In the genomic region with DNA sequence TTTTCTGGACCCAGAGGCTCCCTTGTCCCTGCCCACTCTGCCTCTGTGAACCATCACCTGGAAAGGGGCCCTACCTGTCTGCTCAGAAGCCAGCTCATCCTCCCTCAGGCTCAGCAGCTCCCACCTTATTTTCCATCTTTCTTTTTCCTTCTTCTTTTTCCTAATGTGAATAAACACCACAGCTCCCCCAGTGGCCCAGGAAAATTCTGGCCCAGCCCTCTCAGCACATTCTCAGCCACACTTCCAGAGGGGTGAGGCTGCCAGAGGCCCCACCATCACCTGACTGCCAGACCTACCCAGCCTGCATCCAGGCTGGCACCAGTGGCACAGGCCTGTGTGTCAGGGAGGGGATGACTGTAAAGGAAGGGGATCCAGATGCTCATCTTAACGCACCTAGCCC, we compare ENCODE assay signal across 13 cellular contexts. TPM values are rescaled to one million over a fixed set of nuclear protein-coding genes. Genes with fewer than 3 reads are reported as not detected.
DNase-seq lines count a peak whose midpoint lies in the region; ATAC-seq and TF ChIP-seq lines count a peak whose summit lies in the region.
"Had no signal": no experiment of that assay in that cellular context is flagged by ENCODE, and none has a peak within 500 bp of the region (broad histone marks: within the 10 kb centered on the region; RNA-seq: fewer than 3 reads in every experiment).

No MANE protein-coding gene starts in this region.

- H3K36me3 Mint-ChIP-seq in Calu3 (ENCODE audit: insufficient read depth, unreplicated experiment) (no peaks in the 10 kb centered on the region), nephron progenitor cell (ENCODE audit: low read depth) (peaks cover 45% of the 10 kb centered on the region)
- H3K36me3 Mint-ChIP-seq in activated T-helper 1 cell treated with anti-CD3 and anti-CD28 coated beads, Interleukin-12 subunit alpha, Interleukin-12 subunit beta, Interleukin-2, Interleukin-4 antibody, amounts not matched to agents 30 ng/mL and 10 ng/mL and 1 ng/mL, durations not matched to agents 14 hours and 24 hours and 36 hours (ENCODE audit: low read depth), result no peaks in the 10 kb centered on the region
- H3K36me3 Mint-ChIP-seq: CD8-positive, alpha-beta T cell had no signal

- ATAC-seq in GM18909 (IDR thresholded peaks at IDR 0.05; ENCODE audit: poor library complexity, unreplicated experiment) (no peak), HG03039 (IDR thresholded peaks at IDR 0.05; ENCODE audit: unreplicated experiment) (no peak)
- ATAC-seq: CD8-positive, alpha-beta T cell had no signal

- H3K9me3 Mint-ChIP-seq in Calu3 (ENCODE audit: low read depth, unreplicated experiment) (no peaks in the 10 kb centered on the region), nephron progenitor cell (no peaks in the 10 kb centered on the region)
- no peaks in the 10 kb centered on the region for H3K9me3 Mint-ChIP-seq in activated T-helper 1 cell treated with anti-CD3 and anti-CD28 coated beads, Interleukin-12 subunit alpha, Interleukin-12 subunit beta, Interleukin-2, Interleukin-4 antibody, amounts not matched to agents 30 ng/mL and 10 ng/mL and 1 ng/mL, durations not matched to agents 14 hours and 24 hours and 36 hours
- H3K9me3 Mint-ChIP-seq: CD8-positive, alpha-beta T cell had no signal

- intact Hi-C loops in Calu3 (cut with micrococcal nuclease; ENCODE audit: unreplicated experiment), result no loop called here
- intact Hi-C loops in activated T-helper 1 cell treated with anti-CD3 and anti-CD28 coated beads, Interleukin-12 subunit alpha, Interleukin-12 subunit beta, Interleukin-2, Interleukin-4 antibody, amounts not matched to agents 30 ng/mL and 10 ng/mL and 1 ng/mL, durations not matched to agents 14 hours and 24 hours and 36 hours (cut with micrococcal nuclease), result no loop called here

- TF ChIP-seq CTCF in Calu3 (IDR thresholded peaks at IDR 0.05; ENCODE audit: unreplicated experiment), result no peak
- TF ChIP-seq CTCF in LNCAP (IDR thresholded peaks at IDR 0.05), result peak; percentile 30
- peak; percentile 52 for TF ChIP-seq CTCF in choroid plexus epithelial cell (conservative IDR thresholded peaks at IDR 0.05; ENCODE audit: low read depth, low read length)
- no peak for TF ChIP-seq CTCF in nephron progenitor cell (IDR thresholded peaks at IDR 0.05)

- H3K4me3 Mint-ChIP-seq in Calu3 (ENCODE audit: low read depth, unreplicated experiment) (no peak overlapping the region), nephron progenitor cell (no peak overlapping the region)
- H3K4me3 Mint-ChIP-seq in activated T-helper 1 cell treated with anti-CD3 and anti-CD28 coated beads, Interleukin-12 subunit alpha, Interleukin-12 subunit beta, Interleukin-2, Interleukin-4 antibody, amounts not matched to agents 30 ng/mL and 10 ng/mL and 1 ng/mL, durations not matched to agents 14 hours and 24 hours and 36 hours, result no peak overlapping the region
- H3K4me3 Mint-ChIP-seq: CD8-positive, alpha-beta T cell had no signal

- H3K4me1 Mint-ChIP-seq in Calu3 (ENCODE audit: low read depth, unreplicated experiment), result no peaks in the 10 kb centered on the region
- H3K4me1 Mint-ChIP-seq in nephron progenitor cell, result peaks cover 35% of the 10 kb centered on the region
- peaks cover 11% of the 10 kb centered on the region for H3K4me1 Mint-ChIP-seq in activated T-helper 1 cell treated with anti-CD3 and anti-CD28 coated beads, Interleukin-12 subunit alpha, Interleukin-12 subunit beta, Interleukin-2, Interleukin-4 antibody, amounts not matched to agents 30 ng/mL and 10 ng/mL and 1 ng/mL, durations not matched to agents 14 hours and 24 hours and 36 hours (ENCODE audit: low read depth)

- no TSS peak for BruUV-seq in Calu3 (replicated peaks; lab: Mats Ljungman, UMichigan)

- H3K27me3 Mint-ChIP-seq in Calu3 (ENCODE audit: unreplicated experiment), result no peaks in the 10 kb centered on the region
- peaks cover 9% of the 10 kb centered on the region for H3K27me3 Mint-ChIP-seq in nephron progenitor cell (ENCODE audit: low read depth, poor library complexity)
- H3K27me3 Mint-ChIP-seq in activated T-helper 1 cell treated with anti-CD3 and anti-CD28 coated beads, Interleukin-12 subunit alpha, Interleukin-12 subunit beta, Interleukin-2, Interleukin-4 antibody, amounts not matched to agents 30 ng/mL and 10 ng/mL and 1 ng/mL, durations not matched to agents 14 hours and 24 hours and 36 hours (ENCODE audit: insufficient read depth), result no peaks in the 10 kb centered on the region

- peak; percentile 9 for DNase-seq in Calu3
- DNase-seq in choroid plexus epithelial cell (ENCODE audit: low read depth), result peak; percentile 7
- DNase-seq in nephron progenitor cell, result no peak
- no peak for DNase-seq in NCI-H187 (lab: John Stamatoyannopoulos, UW)
- DNase-seq in activated T-helper 1 cell treated with anti-CD3 and anti-CD28 coated beads, Interleukin-12 subunit alpha, Interleukin-12 subunit beta, Interleukin-2, Interleukin-4 antibody, amounts not matched to agents 30 ng/mL and 10 ng/mL and 1 ng/mL, durations not matched to agents 14 hours and 24 hours and 36 hours (ENCODE audit: low spot score), result no peak
- DNase-seq: CD8-positive, alpha-beta T cell; effector CD8-positive, alpha-beta T cell had no signal

- CTCF ChIA-PET in Calu3 (lab: Charles Lee), result no interaction called here

- H3K4me3 ChIP-seq in choroid plexus epithelial cell (ENCODE audit: low read depth, low read length), result no peak overlapping the region

- no peak overlapping the region for H3K27ac Mint-ChIP-seq in Calu3 (ENCODE audit: unreplicated experiment)
- H3K27ac Mint-ChIP-seq in nephron progenitor cell, result peak overlapping the region; percentile 88
- no peak overlapping the region for H3K27ac Mint-ChIP-seq in activated T-helper 1 cell treated with anti-CD3 and anti-CD28 coated beads, Interleukin-12 subunit alpha, Interleukin-12 subunit beta, Interleukin-2, Interleukin-4 antibody, amounts not matched to agents 30 ng/mL and 10 ng/mL and 1 ng/mL, durations not matched to agents 14 hours and 24 hours and 36 hours
- H3K27ac Mint-ChIP-seq: CD8-positive, alpha-beta T cell had no signal

RNA-seq across cellular contexts. Expression of gene ZFHX2, which starts 23.0 kb away (rescaled TPM):
- total RNA-seq in Calu3 (2022), result 3.7 TPM in 2 replicates
- 2.2 and 2.7 TPM in 2 replicates for total RNA-seq in activated T-helper 1 cell treated with anti-CD3 and anti-CD28 coated beads, Interleukin-12 subunit alpha, Interleukin-12 subunit beta, Interleukin-2, Interleukin-4 antibody, amounts not matched to agents 30 ng/mL and 10 ng/mL and 1 ng/mL, durations not matched to agents 14 hours and 24 hours and 36 hours

RNA-seq across cellular contexts. Expression of gene THTPA, which starts 27.5 kb away (rescaled TPM):
- total RNA-seq in Calu3 (2022), result 15.4 and 18.3 TPM in 2 replicates
- total RNA-seq in activated T-helper 1 cell treated with anti-CD3 and anti-CD28 coated beads, Interleukin-12 subunit alpha, Interleukin-12 subunit beta, Interleukin-2, Interleukin-4 antibody, amounts not matched to agents 30 ng/mL and 10 ng/mL and 1 ng/mL, durations not matched to agents 14 hours and 24 hours and 36 hours, result 14.3 and 14.5 TPM in 2 replicates

RNA-seq across cellular contexts. Expression of gene AP1G2, which starts 39.0 kb away (rescaled TPM):
- total RNA-seq in Calu3 (2022), result 152 and 173 TPM in 2 replicates
- 137 and 145 TPM in 2 replicates for total RNA-seq in activated T-helper 1 cell treated with anti-CD3 and anti-CD28 coated beads, Interleukin-12 subunit alpha, Interleukin-12 subunit beta, Interleukin-2, Interleukin-4 antibody, amounts not matched to agents 30 ng/mL and 10 ng/mL and 1 ng/mL, durations not matched to agents 14 hours and 24 hours and 36 hours

RNA-seq across cellular contexts. Expression of gene JPH4, which starts 50.0 kb away (rescaled TPM):
- not detected in 2 replicates for total RNA-seq in Calu3 (2022)
- total RNA-seq in activated T-helper 1 cell treated with anti-CD3 and anti-CD28 coated beads, Interleukin-12 subunit alpha, Interleukin-12 subunit beta, Interleukin-2, Interleukin-4 antibody, amounts not matched to agents 30 ng/mL and 10 ng/mL and 1 ng/mL, durations not matched to agents 14 hours and 24 hours and 36 hours, result 0.05 TPM in 1 of 2 replicates, not detected in the other
- total RNA-seq: CD8-positive, alpha-beta T cell; mononuclear cell; NCI-H460; renal cortical epithelial cell had no signal

RNA-seq across cellular contexts. Expression of gene NGDN, which starts 59.1 kb away (rescaled TPM):
- total RNA-seq in Calu3 (2022), result 42.2 and 52.0 TPM in 2 replicates
- 80.1 and 84.5 TPM in 2 replicates for total RNA-seq in activated T-helper 1 cell treated with anti-CD3 and anti-CD28 coated beads, Interleukin-12 subunit alpha, Interleukin-12 subunit beta, Interleukin-2, Interleukin-4 antibody, amounts not matched to agents 30 ng/mL and 10 ng/mL and 1 ng/mL, durations not matched to agents 14 hours and 24 hours and 36 hours

Comparison
In these comparisons a context has a peak if more than half of its experiments do, and no peak if none do; other contexts are left out.
1. DNase-seq: peak in Calu3 (single experiment) and choroid plexus epithelial cell (single experiment); none in nephron progenitor cell (single experiment), NCI-H187 (0 of 2) and activated T-helper 1 cell treated with anti-CD3 and anti-CD28 coated beads, Interleukin-12 subunit alpha, Interleukin-12 subunit beta, Interleukin-2, Interleukin-4 antibody, amounts not matched to agents 30 ng/mL and 10 ng/mL and 1 ng/mL, durations not matched to agents 14 hours and 24 hours and 36 hours (single experiment).
2. CTCF ChIP-seq: peak in LNCAP (single experiment) and choroid plexus epithelial cell (single experiment); none in Calu3 (single experiment) and nephron progenitor cell (single experiment).